8 cellular contexts compared by ENCODE assay signal in the genomic region with DNA sequence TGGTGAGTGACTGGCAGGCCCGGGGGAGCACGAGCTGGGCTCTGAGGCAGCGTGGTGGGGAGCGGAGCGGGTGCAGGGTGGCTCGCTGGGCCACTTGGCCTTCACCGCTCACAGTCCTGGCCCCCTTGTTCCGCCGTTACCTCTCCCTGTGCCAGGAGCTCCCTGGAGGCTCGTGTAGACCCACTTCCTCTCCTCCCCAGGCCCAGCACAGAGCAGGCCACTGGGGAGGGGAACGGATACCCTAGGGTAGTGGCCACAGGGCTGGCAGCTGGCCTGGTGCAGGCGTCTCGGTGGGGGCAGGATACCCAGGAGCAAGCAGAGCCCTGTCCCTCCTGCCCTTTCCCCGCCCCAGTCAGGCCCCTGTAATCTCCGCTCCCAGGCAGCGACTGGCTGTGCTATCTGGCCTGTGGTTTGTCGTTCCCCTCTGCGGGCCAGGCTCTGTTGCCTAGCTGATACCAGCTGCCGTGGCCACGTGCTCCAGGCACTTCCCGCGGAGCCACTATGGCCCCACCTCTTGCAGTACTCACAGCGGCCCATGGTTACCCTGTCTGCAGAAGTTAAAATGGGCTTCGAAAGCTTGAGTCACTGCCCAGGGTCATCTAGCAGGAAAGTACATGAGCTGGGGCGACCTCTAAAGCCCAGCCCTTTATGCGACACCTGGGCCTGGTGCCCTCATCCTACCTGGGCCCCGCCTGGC. TPM values are rescaled to one million over a fixed set of nuclear protein-coding genes. Genes with fewer than 3 reads are reported as not detected.
DNase-seq lines count a peak whose midpoint lies in the region; ATAC-seq, FAIRE-seq and TF ChIP-seq lines count a peak whose summit lies in the region.

No MANE protein-coding gene starts in this region.

- WGBS in H1 (ENCODE audit: extremely low coverage in 1 of 2, insufficient coverage in 1 of 2, insufficient read length in 1 of 2, insufficient replicate concordance in 2 of 2, low coverage in 1 of 2, low lambda C conversion rate in 2 of 2, missing lambda C conversion rate in 1 of 2), 2 experiments, result 89% methylated on average over 23 of the region's 27 CpGs; no CpG with 5 or more reads in 1 of the 2 experiments

- no peak overlapping the region for H3K9ac ChIP-seq in H1 (replicated peaks in 1 of 4; ENCODE audit: extremely low read depth in 1 of 4, low read depth in 3 of 4, low read length in 3 of 4)

- H4K20me1 ChIP-seq in H1 (replicated peaks in 1 of 2; ENCODE audit: control insufficient read depth in 1 of 2, insufficient read depth in 2 of 2, low read length in 2 of 2), result peaks cover 1 to 3% of the 10 kb centered on the region in 2 experiments

- no peak overlapping the region for H2BK15ac ChIP-seq in H1 (ENCODE audit: low read length)

- H3K27ac Mint-ChIP-seq in CD8-positive, alpha-beta T cell, result peak overlapping the region; percentile 92

- no peak overlapping the region for H4K91ac ChIP-seq in H1 (replicated peaks; ENCODE audit: insufficient read length, low read length)

- no peak overlapping the region for H4K5ac ChIP-seq in H1 (ENCODE audit: insufficient read length, low read depth, low read length)

- peaks cover 5% of the 10 kb centered on the region for H3K36me3 ChIP-seq in CD8-positive, alpha-beta T cell (ENCODE audit: insufficient read depth, low read length)
- peaks cover 0 to 26% (median 15%) of the 10 kb centered on the region in 4 experiments; a peak in 6 of 8 replicates for H3K36me3 ChIP-seq in H1 (ENCODE audit: control insufficient read depth in 2 of 4, insufficient read depth in 4 of 4, low read length in 3 of 4)

- H3K56ac ChIP-seq in H1 (replicated peaks; ENCODE audit: insufficient read length, low read depth, low read length), result no peak overlapping the region

- FAIRE-seq in H1 (lab: Jason Lieb, UNC), result no peak

- TF ChIP-seq RAD21 in H1 (IDR thresholded peaks at IDR 0.05 in 1 of 2, conservative IDR thresholded peaks at IDR 0.05 in 1 of 2; ENCODE audit: low read depth in 2 of 2, low read length in 2 of 2), result no peak

- H3K4ac ChIP-seq in H1 (replicated peaks; ENCODE audit: insufficient read length, low read depth, low read length), result no peak overlapping the region

- H3K4me3 Mint-ChIP-seq in CD8-positive, alpha-beta T cell, result peak overlapping the region; percentile 68

- H3K4me2 ChIP-seq in H1 (ENCODE audit: insufficient read depth in 1 of 2, low read depth in 2 of 2, low read length in 2 of 2), result no peak overlapping the region

- CTCF ChIA-PET in CD8-positive, alpha-beta T cell (lab: Charles Lee), result interaction anchor here (1.2 to 1.6 kb wide), 2 partner anchors 12 to 62 kb away, joined by 3 to 7 read pairs; partner anchors contain the start of gene DOLPP1
- CTCF ChIA-PET in H1 (lab: Charles Lee; ENCODE audit: partially characterized antibody), result no interaction called here

- no peaks in the 10 kb centered on the region for H3K9me3 Mint-ChIP-seq in CD8-positive, alpha-beta T cell

- no peaks in the 10 kb centered on the region for H3K79me1 ChIP-seq in H1 (ENCODE audit: low read depth, low read length)

- TF ChIP-seq CTCF in CD8-positive, alpha-beta T cell (IDR thresholded peaks at IDR 0.05), result no peak
- no peak for TF ChIP-seq CTCF in H1 (IDR thresholded peaks at IDR 0.05; ENCODE audit: control extremely low read depth in 1 of 3, insufficient read depth in 1 of 3, low read depth in 1 of 3, low read length in 3 of 3)

- H2AFZ ChIP-seq in H1 (ENCODE audit: low read length), result no peak overlapping the region

- no peaks in the 10 kb centered on the region for H3K23me2 ChIP-seq in H1 (ENCODE audit: low read depth, low read length)

- H3K36me3 Mint-ChIP-seq in CD8-positive, alpha-beta T cell, result peaks cover 31% of the 10 kb centered on the region

- peak overlapping the region; percentile 34 for H3K27ac ChIP-seq in CD8-positive, alpha-beta T cell (ENCODE audit: low read depth, low read length)
- no peak overlapping the region for H3K27ac ChIP-seq in H1 (ENCODE audit: low read depth, low read length)

- 0 out of 2 replicates have a peak overlapping the region, but pooled peaks have one; percentile 16 for H2BK5ac ChIP-seq in H1 (ENCODE audit: low read depth, low read length)

- ATAC-seq in CD8-positive, alpha-beta T cell, result peak; percentile 90
- ATAC-seq in HG03432 (IDR thresholded peaks at IDR 0.05; ENCODE audit: unreplicated experiment) (peak; percentile 73), GM21515 (IDR thresholded peaks at IDR 0.05; ENCODE audit: unreplicated experiment) (no peak)

- H2BK20ac ChIP-seq in H1 (ENCODE audit: low read length), result no peak overlapping the region

- H3K23ac ChIP-seq in H1 (ENCODE audit: insufficient read length), result no peak overlapping the region

- no peak overlapping the region for H3K18ac ChIP-seq in H1 (ENCODE audit: extremely low read depth, low read length)

- peak; percentile 22 to 82 (median 63) for DNase-seq in CD8-positive, alpha-beta T cell
- peak; percentile 15 to 34 for DNase-seq in activated CD4-positive, alpha-beta T cell treated with anti-CD3 and anti-CD28 coated beads, Interleukin-2, amount 50 U/mL, for 4 hours
- DNase-seq in H1 (ENCODE audit: low read depth in 1 of 2, low spot score in 2 of 2) (no peak), posterior vena cava (ENCODE audit: low spot score) (peak; percentile 90), NCI-H2227 treated with DMSO at 0.1 percent for 48 hours (lab: John Stamatoyannopoulos, UW) (no peak), iPS-NIHi11 (ENCODE audit: low spot score) (no peak)

- TF ChIP-seq EP300 in H1 (IDR thresholded peaks at IDR 0.05; ENCODE audit: borderline replicate concordance in 1 of 2, low read depth in 2 of 2, low read length in 2 of 2), result no peak

- no peak overlapping the region for H2BK12ac ChIP-seq in H1 (ENCODE audit: low read depth, low read length)

- H3K27me3 ChIP-seq in CD8-positive, alpha-beta T cell (ENCODE audit: insufficient read depth, low read length), result no peaks in the 10 kb centered on the region
- H3K27me3 ChIP-seq in H1 (replicated peaks in 1 of 4; ENCODE audit: control insufficient read depth in 3 of 4, extremely low read depth in 1 of 4, insufficient read depth in 3 of 4, low read length in 3 of 4), result no peaks in the 10 kb centered on the region

- peaks cover 45% of the 10 kb centered on the region for H3K4me1 ChIP-seq in CD8-positive, alpha-beta T cell (ENCODE audit: insufficient read depth, low read length)
- peaks cover 6 to 19% (median 17%) of the 10 kb centered on the region in 4 experiments for H3K4me1 ChIP-seq in H1 (replicated peaks in 1 of 4; ENCODE audit: control insufficient read depth in 3 of 4, insufficient read depth in 4 of 4, low read length in 3 of 4)

- H2AK5ac ChIP-seq in H1 (ENCODE audit: low read depth, low read length), result 0 out of 2 replicates have a peak overlapping the region, but pooled peaks have one; percentile 13

- peak overlapping the region; percentile 25 for H3K4me3 ChIP-seq in CD8-positive, alpha-beta T cell (ENCODE audit: low read depth, low read length)
- no peak overlapping the region for H3K4me3 ChIP-seq in H1 (ENCODE audit: extremely low read depth in 1 of 4, insufficient read depth in 2 of 4, low read depth in 3 of 4, low read length in 4 of 4)

- no peak overlapping the region for H3K14ac ChIP-seq in H1 (ENCODE audit: insufficient read length)

- no peaks in the 10 kb centered on the region for H3K27me3 Mint-ChIP-seq in CD8-positive, alpha-beta T cell (ENCODE audit: low read depth)

- H4K8ac ChIP-seq in H1 (ENCODE audit: extremely low read depth, insufficient read depth, low read length), result no peak overlapping the region; the same call in 1 of the 2 replicates

- H3K4me1 Mint-ChIP-seq in CD8-positive, alpha-beta T cell (ENCODE audit: low read depth), result peaks cover 48% of the 10 kb centered on the region

- POLR2A ChIA-PET in CD8-positive, alpha-beta T cell (lab: Charles Lee), result interaction anchor here (0.6 to 1.4 kb wide), 5 partner anchors 12 to 556 kb away, joined by 3 to 14 read pairs (median 3); partner anchors contain the start of genes DOLPP1 and MIGA2
- POLR2A ChIA-PET in H1 (lab: Charles Lee; ENCODE audit: partially characterized antibody), result interaction anchor here (0.6 kb wide), 1 partner anchor 19 kb away, joined by 3 read pairs; no protein-coding TSS in a partner anchor

- no peak for TF ChIP-seq POLR2A in H1 (IDR thresholded peaks at IDR 0.05; ENCODE audit: control extremely low read depth in 1 of 2, low read depth in 2 of 2, low read length in 2 of 2)

- H3K79me2 ChIP-seq in H1 (ENCODE audit: control insufficient read depth in 1 of 2, insufficient read depth in 2 of 2, low read length in 2 of 2), result no peaks in the 10 kb centered on the region

- no peak overlapping the region for H2BK120ac ChIP-seq in H1 (replicated peaks; ENCODE audit: low read depth, low read length)

- H3K9me3 ChIP-seq in CD8-positive, alpha-beta T cell (ENCODE audit: low read length), result no peaks in the 10 kb centered on the region
- H3K9me3 ChIP-seq in H1 (ENCODE audit: insufficient read depth in 2 of 2, low read depth in 1 of 2, low read length in 1 of 2), result no peaks in the 10 kb centered on the region

- intact Hi-C loops in CD8-positive, alpha-beta T cell (cut with DNase I, micrococcal nuclease), result loop anchor here (1.0 kb wide), 3 partner anchors 12 to 33 kb away; partner anchors contain the start of genes DOLPP1 (in 1 of the 2) and MIGA2 (in 1 of the 2)
- intact Hi-C loops in posterior vena cava (cut with DNase I), result no loop called here

RNA-seq across cellular contexts. Expression of gene DOLPP1, which starts 11.6 kb away (rescaled TPM):
- 1 to 10 TPM; 4.6 to 5.1 TPM for total RNA-seq in CD8-positive, alpha-beta T cell
- 36.0 and 38.8 TPM in 2 replicates for total RNA-seq in H1 (2021; fragmentation: NEBNext Ultra II Directional; extraction: Animal tissue kit (Norgen Biotek cat#: 25700))
- polyA plus RNA-seq in H1 (2011; rRNA removed), result 45.3 and 56.0 TPM in 2 replicates
- polyA plus RNA-seq in H1 (2011; cell fraction: cytosol; rRNA removed), result 43.8 TPM
- polyA plus RNA-seq in H1 (2011; cell fraction: nucleus; rRNA removed), result 56.1 TPM
- 20.0 to 27.5 TPM (median 25.5 TPM) in 4 replicates for polyA plus RNA-seq in H1 (2012, experiment 1 of 2)
- 37.9 TPM for polyA plus RNA-seq in H1 (2012, experiment 2 of 2)
- polyA plus RNA-seq in H1 (2013, experiment 1 of 2), result 52.3 TPM
- polyA plus RNA-seq in H1 (2013, experiment 2 of 2), result 56.7 TPM
- polyA minus RNA-seq in H1 (2011; rRNA and poly(A)+ RNA removed), result 34.8 and 38.2 TPM in 2 replicates
- 15.0 TPM for polyA minus RNA-seq in H1 (2011; cell fraction: cytosol; rRNA and poly(A)+ RNA removed)
- polyA minus RNA-seq in H1 (2011; cell fraction: nucleus; rRNA and poly(A)+ RNA removed), result 17.3 TPM
- 1 to 10 TPM; 4.4 to 5.7 TPM for total RNA-seq in posterior vena cava

RNA-seq across cellular contexts. Expression of gene MIGA2, which starts 32.9 kb away (rescaled TPM):
- 10 to 100 TPM; 63.5 to 69.0 TPM for total RNA-seq in CD8-positive, alpha-beta T cell
- 30.9 and 39.0 TPM in 2 replicates for total RNA-seq in H1 (2021; fragmentation: NEBNext Ultra II Directional; extraction: Animal tissue kit (Norgen Biotek cat#: 25700))
- polyA plus RNA-seq in H1 (2011; rRNA removed), result 24.6 and 36.6 TPM in 2 replicates
- polyA plus RNA-seq in H1 (2011; cell fraction: cytosol; rRNA removed), result 31.0 TPM
- polyA plus RNA-seq in H1 (2011; cell fraction: nucleus; rRNA removed), result 271 TPM
- polyA plus RNA-seq in H1 (2012, experiment 1 of 2), result 23.6 to 37.7 TPM (median 30.3 TPM) in 4 replicates
- 23.7 TPM for polyA plus RNA-seq in H1 (2012, experiment 2 of 2)
- polyA plus RNA-seq in H1 (2013, experiment 1 of 2), result 18.7 TPM
- polyA plus RNA-seq in H1 (2013, experiment 2 of 2), result 16.5 TPM
- 11.5 and 21.2 TPM in 2 replicates for polyA minus RNA-seq in H1 (2011; rRNA and poly(A)+ RNA removed)
- polyA minus RNA-seq in H1 (2011; cell fraction: cytosol; rRNA and poly(A)+ RNA removed), result 8.1 TPM
- 51.4 TPM for polyA minus RNA-seq in H1 (2011; cell fraction: nucleus; rRNA and poly(A)+ RNA removed)
- total RNA-seq in posterior vena cava, result 10 to 100 TPM; 14.8 to 21.1 TPM

RNA-seq across cellular contexts. Expression of gene SH3GLB2, which starts 41.1 kb away (rescaled TPM):
- total RNA-seq in CD8-positive, alpha-beta T cell, result 10 to 100 TPM; 64.9 to 68.3 TPM
- total RNA-seq in H1 (2021; fragmentation: NEBNext Ultra II Directional; extraction: Animal tissue kit (Norgen Biotek cat#: 25700)), result 52.7 and 54.9 TPM in 2 replicates
- polyA plus RNA-seq in H1 (2011; rRNA removed), result 79.9 and 95.9 TPM in 2 replicates
- 70.3 TPM for polyA plus RNA-seq in H1 (2011; cell fraction: cytosol; rRNA removed)
- 212 TPM for polyA plus RNA-seq in H1 (2011; cell fraction: nucleus; rRNA removed)
- 30.6 to 57.9 TPM (median 53.7 TPM) in 4 replicates for polyA plus RNA-seq in H1 (2012, experiment 1 of 2)
- 34.8 TPM for polyA plus RNA-seq in H1 (2012, experiment 2 of 2)
- polyA plus RNA-seq in H1 (2013, experiment 1 of 2), result 32.9 TPM
- 31.8 TPM for polyA plus RNA-seq in H1 (2013, experiment 2 of 2)
- 25.4 and 33.3 TPM in 2 replicates for polyA minus RNA-seq in H1 (2011; rRNA and poly(A)+ RNA removed)
- 31.9 TPM for polyA minus RNA-seq in H1 (2011; cell fraction: cytosol; rRNA and poly(A)+ RNA removed)
- polyA minus RNA-seq in H1 (2011; cell fraction: nucleus; rRNA and poly(A)+ RNA removed), result 44.1 TPM
- 10 to 100 TPM; 64.3 to 68.7 TPM for total RNA-seq in posterior vena cava

RNA-seq across cellular contexts. Expression of gene CRAT, which starts 41.3 kb away (rescaled TPM):
- 1 to 10 TPM; 5.6 to 6.3 TPM for total RNA-seq in CD8-positive, alpha-beta T cell
- 7.2 and 8.2 TPM in 2 replicates for total RNA-seq in H1 (2021; fragmentation: NEBNext Ultra II Directional; extraction: Animal tissue kit (Norgen Biotek cat#: 25700))
- 17.3 and 25.5 TPM in 2 replicates for polyA plus RNA-seq in H1 (2011; rRNA removed)
- 9.3 TPM for polyA plus RNA-seq in H1 (2011; cell fraction: cytosol; rRNA removed)
- polyA plus RNA-seq in H1 (2011; cell fraction: nucleus; rRNA removed), result 18.3 TPM
- 6.8 to 14.2 TPM (median 11.5 TPM) in 4 replicates for polyA plus RNA-seq in H1 (2012, experiment 1 of 2)
- polyA plus RNA-seq in H1 (2012, experiment 2 of 2), result 10.0 TPM
- 6.5 TPM for polyA plus RNA-seq in H1 (2013, experiment 1 of 2)
- polyA plus RNA-seq in H1 (2013, experiment 2 of 2), result 5.5 TPM
- polyA minus RNA-seq in H1 (2011; rRNA and poly(A)+ RNA removed), result 7.9 and 9.6 TPM in 2 replicates
- polyA minus RNA-seq in H1 (2011; cell fraction: cytosol; rRNA and poly(A)+ RNA removed), result 7.9 TPM
- 5.3 TPM for polyA minus RNA-seq in H1 (2011; cell fraction: nucleus; rRNA and poly(A)+ RNA removed)
- 10 to 100 TPM; 53.8 to 59.5 TPM for total RNA-seq in posterior vena cava

RNA-seq across cellular contexts. Expression of gene PTPA, which starts 41.9 kb away (rescaled TPM):
- total RNA-seq in CD8-positive, alpha-beta T cell, result 10 to 100 TPM; 24.7 to 26.8 TPM
- 145 and 156 TPM in 2 replicates for total RNA-seq in H1 (2021; fragmentation: NEBNext Ultra II Directional; extraction: Animal tissue kit (Norgen Biotek cat#: 25700))
- polyA plus RNA-seq in H1 (2011; rRNA removed), result 114 and 158 TPM in 2 replicates
- polyA plus RNA-seq in H1 (2011; cell fraction: cytosol; rRNA removed), result 152 TPM
- 155 TPM for polyA plus RNA-seq in H1 (2011; cell fraction: nucleus; rRNA removed)
- 115 to 156 TPM (median 139 TPM) in 4 replicates for polyA plus RNA-seq in H1 (2012, experiment 1 of 2)
- polyA plus RNA-seq in H1 (2012, experiment 2 of 2), result 167 TPM
- polyA plus RNA-seq in H1 (2013, experiment 1 of 2), result 80.6 TPM
- 76.5 TPM for polyA plus RNA-seq in H1 (2013, experiment 2 of 2)
- 144 and 187 TPM in 2 replicates for polyA minus RNA-seq in H1 (2011; rRNA and poly(A)+ RNA removed)
- polyA minus RNA-seq in H1 (2011; cell fraction: cytosol; rRNA and poly(A)+ RNA removed), result 83.3 TPM
- 60.0 TPM for polyA minus RNA-seq in H1 (2011; cell fraction: nucleus; rRNA and poly(A)+ RNA removed)
- total RNA-seq in posterior vena cava, result 100 to 1,000 TPM in 1 of 2 donors, 10 to 100 TPM in 1; 82.4 to 100 TPM

Comparison
In these comparisons a context has a peak if more than half of its experiments do, and no peak if none do; other contexts are left out.
1. DNase-seq: peak in CD8-positive, alpha-beta T cell (7 of 7), activated CD4-positive, alpha-beta T cell treated with anti-CD3 and anti-CD28 coated beads, Interleukin-2, amount 50 U/mL, for 4 hours (2 of 2) and posterior vena cava (single experiment); none in H1 (0 of 2), NCI-H2227 treated with DMSO at 0.1 percent for 48 hours (single experiment) and iPS-NIHi11 (single experiment).
2. intact Hi-C loops: an anchor here in CD8-positive, alpha-beta T cell (1.0 kb wide); none called in posterior vena cava.